Comparison of ENCODE assay signal across 1 cellular context in genomic region chr11:73956876-73957653, GRCh38.
TF ChIP-seq lines count a peak whose summit lies in the region.

No MANE protein-coding gene starts in this region.

TF ChIP-seq in GM23338, 12 proteins besides CTCF, POLR2A, EP300 and RAD21:
- no peak for TF ChIP-seq STAT1 (IDR thresholded peaks at IDR 0.05; ENCODE audit: unreplicated experiment)
- no peak for TF ChIP-seq POLR2AphosphoS5 (IDR thresholded peaks at IDR 0.05; ENCODE audit: low read depth)
- no peak for TF ChIP-seq EZH2 (IDR thresholded peaks at IDR 0.05; ENCODE audit: low read depth, unreplicated experiment)
- no peak for TF ChIP-seq CREB1 (CRISPR knock-in tag; IDR thresholded peaks at IDR 0.05; ENCODE audit: low read depth)
- TF ChIP-seq ZNF114 (CRISPR knock-in tag; IDR thresholded peaks at IDR 0.05) = no peak
- TF ChIP-seq ZNF462 (CRISPR knock-in tag; IDR thresholded peaks at IDR 0.05) = no peak
- TF ChIP-seq JUNB (IDR thresholded peaks at IDR 0.05; ENCODE audit: unreplicated experiment) = no peak
- TF ChIP-seq EZH2phosphoT487 (IDR thresholded peaks at IDR 0.05; ENCODE audit: unreplicated experiment) = no peak
- TF ChIP-seq REST (IDR thresholded peaks at IDR 0.05; ENCODE audit: unreplicated experiment) = no peak
- TF ChIP-seq ZNF331 (CRISPR knock-in tag; IDR thresholded peaks at IDR 0.05; ENCODE audit: low read depth) = no peak
- TF ChIP-seq NANOG (IDR thresholded peaks at IDR 0.05; ENCODE audit: borderline replicate concordance) = no peak
